8 cellular contexts compared by ENCODE assay signal in the genomic region with DNA sequence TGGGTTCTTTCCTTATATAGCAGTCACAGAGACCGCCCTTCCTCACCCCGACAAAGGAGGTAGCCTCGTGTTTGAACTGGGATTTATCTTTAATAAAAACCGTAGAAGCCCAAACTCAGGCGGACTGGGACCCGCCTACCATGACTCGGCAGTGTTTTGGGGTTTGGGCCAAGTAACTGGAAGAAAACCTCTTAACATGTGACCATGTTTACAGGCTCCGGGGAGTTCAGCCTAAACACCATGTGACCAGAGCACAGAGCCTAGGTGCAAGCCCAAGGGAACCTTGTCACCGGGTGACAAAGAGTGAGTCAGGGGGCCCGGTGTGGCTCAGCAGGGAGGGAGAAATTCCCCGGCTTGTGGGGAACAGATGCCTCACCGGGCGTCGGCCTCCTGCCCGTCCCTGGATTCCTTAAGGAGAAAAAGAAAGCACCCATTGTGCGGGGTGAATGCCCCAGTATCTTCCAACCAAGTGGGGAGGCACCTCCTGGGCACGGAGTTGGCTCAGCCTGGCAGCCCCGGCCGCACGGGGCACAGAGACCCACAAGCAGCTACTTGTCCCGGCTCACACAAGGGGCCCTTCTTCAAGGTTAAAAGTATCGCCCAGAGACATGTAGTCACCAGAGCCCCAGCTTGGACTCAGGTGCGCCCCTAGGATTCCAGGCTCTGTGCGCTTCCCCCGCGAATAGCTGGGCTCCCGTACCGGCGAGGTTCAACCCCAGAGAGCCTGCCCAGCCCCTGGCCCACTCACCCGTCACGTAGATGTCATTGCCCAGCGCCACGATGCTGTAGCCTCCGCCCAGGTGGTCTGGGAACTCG. TPM values are rescaled to one million over a fixed set of nuclear protein-coding genes. Genes with fewer than 3 reads are reported as not detected.
DNase-seq lines count a peak whose midpoint lies in the region; ATAC-seq and TF ChIP-seq lines count a peak whose summit lies in the region.

No MANE protein-coding gene starts in this region.

- peaks cover 38% of the 10 kb centered on the region for H3K36me3 Mint-ChIP-seq in CD8-positive, alpha-beta T cell
- peaks cover 21% of the 10 kb centered on the region for H3K36me3 Mint-ChIP-seq in activated CD4-positive, alpha-beta T cell treated with anti-CD3 and anti-CD28 coated beads, Interleukin-2, amount 10 ng/mL, durations not matched to agents 7 days and 5 days (ENCODE audit: low read depth)

- H3K36me3 ChIP-seq in CD8-positive, alpha-beta T cell (ENCODE audit: insufficient read depth, low read length), result peaks cover 18% of the 10 kb centered on the region

- H3K4me3 ChIP-seq in CD8-positive, alpha-beta T cell (ENCODE audit: low read depth, low read length), result peak overlapping the region; percentile 87
- peak overlapping the region; percentile 96 for H3K4me3 ChIP-seq in coronary artery

- H3K27ac Mint-ChIP-seq in CD8-positive, alpha-beta T cell, result peak overlapping the region; percentile 97
- peak overlapping the region; percentile 91 for H3K27ac Mint-ChIP-seq in activated CD4-positive, alpha-beta T cell treated with anti-CD3 and anti-CD28 coated beads, Interleukin-2, amount 10 ng/mL, durations not matched to agents 7 days and 5 days

- H3K27me3 ChIP-seq in CD8-positive, alpha-beta T cell (ENCODE audit: insufficient read depth, low read length), result no peaks in the 10 kb centered on the region

- ATAC-seq in CD8-positive, alpha-beta T cell, result peak; percentile 30
- peak; percentile 37 for ATAC-seq in GM21786 (IDR thresholded peaks at IDR 0.05; ENCODE audit: unreplicated experiment)

- CTCF ChIA-PET in CD8-positive, alpha-beta T cell (lab: Charles Lee), result interaction anchor here (0.8 to 5.0 kb wide), 10 partner anchors 9 to 111 kb away, joined by 3 to 40 read pairs (median 6); partner anchors contain the start of genes NOL9, PHF13, TAS1R1 and THAP3
- CTCF ChIA-PET in activated CD4-positive, alpha-beta T cell treated with anti-CD3 and anti-CD28 coated beads, Interleukin-2, amount 10 ng/mL, durations not matched to agents 7 days and 5 days (lab: Charles Lee), result interaction anchor here (0.7 to 3.5 kb wide), 12 partner anchors 9 to 402 kb away, joined by 3 to 13 read pairs (median 3); partner anchors contain the start of genes NOL9, RPL22 and TAS1R1

- peaks cover 48% of the 10 kb centered on the region for H3K4me1 ChIP-seq in CD8-positive, alpha-beta T cell (ENCODE audit: insufficient read depth, low read length)

- H3K9me3 Mint-ChIP-seq in CD8-positive, alpha-beta T cell, result no peaks in the 10 kb centered on the region
- H3K9me3 Mint-ChIP-seq in activated CD4-positive, alpha-beta T cell treated with anti-CD3 and anti-CD28 coated beads, Interleukin-2, amount 10 ng/mL, durations not matched to agents 7 days and 5 days, result no peaks in the 10 kb centered on the region

- POLR2A ChIA-PET in CD8-positive, alpha-beta T cell (lab: Charles Lee), result interaction anchor here (0.8 to 6.7 kb wide), 18 partner anchors 10 to 241 kb away, joined by 3 to 83 read pairs (median 5); partner anchors contain the start of genes CAMTA1, NOL9, PHF13 and TAS1R1
- POLR2A ChIA-PET in activated CD4-positive, alpha-beta T cell treated with anti-CD3 and anti-CD28 coated beads, Interleukin-2, amount 10 ng/mL, durations not matched to agents 7 days and 5 days (lab: Charles Lee), result no interaction called here

- intact Hi-C loops in CD8-positive, alpha-beta T cell (cut with DNase I, micrococcal nuclease), result loop anchor here (1.0 to 5.0 kb wide), 7 partner anchors 21 to 609 kb away; partner anchors contain the start of genes DNAJC11 (in 2 of the 2), CAMTA1 (in 1 of the 2), ICMT (in 1 of the 2) and NOL9 (in 1 of the 2)

- no peak for TF ChIP-seq CTCF in CD8-positive, alpha-beta T cell (IDR thresholded peaks at IDR 0.05)
- TF ChIP-seq CTCF in coronary artery (IDR thresholded peaks at IDR 0.05), result no peak

- peaks cover 48% of the 10 kb centered on the region for H3K4me1 Mint-ChIP-seq in CD8-positive, alpha-beta T cell (ENCODE audit: low read depth)
- H3K4me1 Mint-ChIP-seq in activated CD4-positive, alpha-beta T cell treated with anti-CD3 and anti-CD28 coated beads, Interleukin-2, amount 10 ng/mL, durations not matched to agents 7 days and 5 days, result peaks cover 38% of the 10 kb centered on the region

- no peaks in the 10 kb centered on the region for H3K9me3 ChIP-seq in CD8-positive, alpha-beta T cell (ENCODE audit: low read length)

- no peaks in the 10 kb centered on the region for H3K27me3 Mint-ChIP-seq in CD8-positive, alpha-beta T cell (ENCODE audit: low read depth)
- H3K27me3 Mint-ChIP-seq in activated CD4-positive, alpha-beta T cell treated with anti-CD3 and anti-CD28 coated beads, Interleukin-2, amount 10 ng/mL, durations not matched to agents 7 days and 5 days, result no peaks in the 10 kb centered on the region

- H3K27ac ChIP-seq in CD8-positive, alpha-beta T cell (ENCODE audit: low read depth, low read length), result peak overlapping the region; percentile 91
- peak overlapping the region; percentile 90 to 98 for H3K27ac ChIP-seq in coronary artery

- DNase-seq in CD8-positive, alpha-beta T cell, result peak in 6 of 7 experiments; percentile 59 to 81 (median 75)
- DNase-seq in NCI-H1105 (lab: John Stamatoyannopoulos, UW), result peak; percentile 25
- peak; percentile 78 for DNase-seq in activated CD4-positive, alpha-beta T cell treated with anti-CD3 and anti-CD28 coated beads, Interleukin-2, amount 10 ng/mL, durations not matched to agents 7 days and 5 days
- peak; percentile 95 for DNase-seq in coronary artery (ENCODE audit: low spot score)
- DNase-seq in left kidney (ENCODE audit: low read depth, low spot score), result peak; percentile 72
- DNase-seq in stimulated activated CD4-positive, alpha-beta T cell treated with anti-CD3 and anti-CD28 coated beads, Interleukin-2, amount 100 ng/mL, for 24 hours, result peak; percentile 82 to 87
- DNase-seq in cerebellar nuclear complex (lab: John Stamatoyannopoulos, UW), result no peak

- peak overlapping the region; percentile 97 for H3K4me3 Mint-ChIP-seq in CD8-positive, alpha-beta T cell
- peak overlapping the region; percentile 86 for H3K4me3 Mint-ChIP-seq in activated CD4-positive, alpha-beta T cell treated with anti-CD3 and anti-CD28 coated beads, Interleukin-2, amount 10 ng/mL, durations not matched to agents 7 days and 5 days

RNA-seq across cellular contexts. Expression of gene KLHL21, which starts 1.4 kb away (rescaled TPM):
- 10 to 100 TPM; 33.3 to 33.4 TPM for total RNA-seq in CD8-positive, alpha-beta T cell
- total RNA-seq in activated CD4-positive, alpha-beta T cell treated with anti-CD3 and anti-CD28 coated beads, Interleukin-2, amount 10 ng/mL, durations not matched to agents 7 days and 5 days, result 10 to 100 TPM; 17.3 to 20.0 TPM

RNA-seq across cellular contexts. Expression of gene PHF13, which starts 12.3 kb away (rescaled TPM):
- 1 to 10 TPM; 3.3 to 3.5 TPM for total RNA-seq in CD8-positive, alpha-beta T cell
- 10 to 100 TPM; 12.4 to 12.5 TPM for total RNA-seq in activated CD4-positive, alpha-beta T cell treated with anti-CD3 and anti-CD28 coated beads, Interleukin-2, amount 10 ng/mL, durations not matched to agents 7 days and 5 days

RNA-seq across cellular contexts. Expression of gene ZBTB48, which starts 21.5 kb away (rescaled TPM):
- total RNA-seq in CD8-positive, alpha-beta T cell, result 10 to 100 TPM; 31.9 to 35.0 TPM
- 10 to 100 TPM; 40.4 to 42.9 TPM for total RNA-seq in activated CD4-positive, alpha-beta T cell treated with anti-CD3 and anti-CD28 coated beads, Interleukin-2, amount 10 ng/mL, durations not matched to agents 7 days and 5 days

RNA-seq across cellular contexts. Expression of gene THAP3, which starts 23.4 kb away (rescaled TPM):
- total RNA-seq in CD8-positive, alpha-beta T cell, result 10 to 100 TPM; 13.9 to 14.4 TPM
- 10 to 100 TPM; 18.2 to 19.5 TPM for total RNA-seq in activated CD4-positive, alpha-beta T cell treated with anti-CD3 and anti-CD28 coated beads, Interleukin-2, amount 10 ng/mL, durations not matched to agents 7 days and 5 days

RNA-seq across cellular contexts. Expression of gene TAS1R1, which starts 46.1 kb away (rescaled TPM):
- total RNA-seq in CD8-positive, alpha-beta T cell, result not detected
- not detected for total RNA-seq in activated CD4-positive, alpha-beta T cell treated with anti-CD3 and anti-CD28 coated beads, Interleukin-2, amount 10 ng/mL, durations not matched to agents 7 days and 5 days

Comparison
In these comparisons a context has a peak if more than half of its experiments do, and no peak if none do; other contexts are left out.
1. DNase-seq: peak in CD8-positive, alpha-beta T cell (6 of 7), NCI-H1105 (single experiment), activated CD4-positive, alpha-beta T cell treated with anti-CD3 and anti-CD28 coated beads, Interleukin-2, amount 10 ng/mL, durations not matched to agents 7 days and 5 days (single experiment), coronary artery (single experiment), left kidney (single experiment) and stimulated activated CD4-positive, alpha-beta T cell treated with anti-CD3 and anti-CD28 coated beads, Interleukin-2, amount 100 ng/mL, for 24 hours (2 of 2); none in cerebellar nuclear complex (0 of 2).